ENCODE assay signal across 12 cellular contexts in genomic region chr12:3173008-3173553, GRCh38.
"Had no signal": no experiment of that assay in that cellular context is flagged by ENCODE, and none has a peak within 500 bp of the region (broad histone marks: within the 10 kb centered on the region; RNA-seq: fewer than 3 reads in every experiment).

No MANE protein-coding gene starts in this region.

- DNase-seq: activated CD4-positive, alpha-beta T cell treated with anti-CD3 and anti-CD28 coated beads for 36 hours; activated CD4-positive, alpha-beta T cell treated with anti-CD3 and anti-CD28 coated beads, Interleukin-2, amount 50 U/mL, for 48 hours; activated gamma-delta T cell; dermis blood vessel endothelial cell; effector memory CD4-positive, alpha-beta T cell; esophagus squamous epithelium; left cardiac atrium; stimulated activated CD8-positive, alpha-beta memory T cell treated with anti-CD3 and anti-CD28 coated beads, Interleukin-4, amount 100 ng/mL, for 48 hours; stimulated activated naive CD4-positive, alpha-beta T cell; WERI-Rb-1 had no signal

- ATAC-seq: activated CD4-positive, alpha-beta T cell treated with anti-CD3 and anti-CD28 coated beads for 36 hours; left cardiac atrium; natural killer cell treated with Interleukin-12 subunit alpha and Interleukin-12 subunit beta and Interleukin-15 and Interleukin-18, amount 100 ng/mL, for 72 hours had no signal

- FAIRE-seq: astrocyte had no signal
